29 cellular contexts compared by ENCODE assay signal in genomic region chr3:125271127-125271526, GRCh38.
"Had no signal": no experiment of that assay in that cellular context is flagged by ENCODE, and none has a peak within 500 bp of the region (broad histone marks: within the 10 kb centered on the region; RNA-seq: fewer than 3 reads in every experiment).

No MANE protein-coding gene starts in this region.

- H3K36me3 ChIP-seq: colonic mucosa, neural progenitor cell had no signal

- H3K9me3 Mint-ChIP-seq: activated naive CD8-positive, alpha-beta T cell treated with anti-CD3 and anti-CD28 coated beads for 36 hours; activated T-cell treated with anti-CD3 and anti-CD28 coated beads, Interleukin-2, amount 50 U/mL, for 24 hours; activated T-helper 17 cell treated with anti-CD3 and anti-CD28 coated beads, Interleukin-2, amount 50 U/mL, for 72 hours; effector memory CD8-positive, alpha-beta T cell; immature natural killer cell had no signal

- FAIRE-seq: bronchial epithelial cell had no signal

- ATAC-seq: activated CD4-positive, CD25-positive, alpha-beta regulatory T cell treated with anti-CD3 and anti-CD28 coated beads, Interleukin-2, amount 50 U/mL, for 24 hours; activated T-helper 17 cell treated with anti-CD3 and anti-CD28 coated beads, Interleukin-2, amount 50 U/mL, for 72 hours; effector memory CD8-positive, alpha-beta T cell; gastroesophageal sphincter; left lobe of liver; lower lobe of right lung; naive thymus-derived CD4-positive, alpha-beta T cell; stimulated activated naive B cell treated with anti-CD40 and anti-IgM and Interleukin-4, amounts not matched to agents 10 μg/mL and 1 μg/mL and 100 μg/mL, for 72 hours had no signal

- DNase-seq: activated naive CD4-positive, alpha-beta T cell treated with Interleukin-2 at 50 U/mL for 16 hours; activated naive CD8-positive, alpha-beta T cell treated with anti-CD3 and anti-CD28 coated beads for 36 hours; activated T-cell treated with anti-CD3 and anti-CD28 coated beads, Interleukin-2, amount 50 U/mL, for 24 hours; amniotic stem cell; colonic mucosa; dorsolateral prefrontal cortex; effector memory CD8-positive, alpha-beta T cell; esophagus squamous epithelium; head of caudate nucleus; hypothalamus; immature natural killer cell; lower lobe of right lung; naive thymus-derived CD4-positive, alpha-beta T cell; posterior cingulate gyrus; retina; sigmoid colon; stimulated activated CD4-positive, alpha-beta T cell treated with anti-CD3 and anti-CD28 coated beads, Interleukin-2, amount 100 ng/mL, for 48 hours; stimulated activated CD8-positive, alpha-beta memory T cell treated with anti-CD3 and anti-CD28 coated beads, Interleukin-4, amount 100 ng/mL, for 48 hours; stimulated activated naive B cell treated with anti-CD40 and anti-IgM and Interleukin-4, amounts not matched to agents 10 μg/mL and 1 μg/mL and 100 μg/mL, for 72 hours; T-helper 2 cell; testis had no signal

- H3K9ac ChIP-seq: neural progenitor cell had no signal

- H3K4me1 Mint-ChIP-seq: neural progenitor cell had no signal

- H2AFZ ChIP-seq: neural progenitor cell had no signal

- H3K27me3 Mint-ChIP-seq: activated naive CD8-positive, alpha-beta T cell treated with anti-CD3 and anti-CD28 coated beads for 36 hours; activated T-cell treated with anti-CD3 and anti-CD28 coated beads, Interleukin-2, amount 50 U/mL, for 24 hours; activated T-helper 17 cell treated with anti-CD3 and anti-CD28 coated beads, Interleukin-2, amount 50 U/mL, for 72 hours; effector memory CD8-positive, alpha-beta T cell; naive thymus-derived CD4-positive, alpha-beta T cell; stimulated activated naive B cell treated with anti-CD40 and anti-IgM and Interleukin-4, amounts not matched to agents 10 μg/mL and 1 μg/mL and 100 μg/mL, for 72 hours; type B pancreatic cell had no signal

- H3K4me3 Mint-ChIP-seq: activated naive CD8-positive, alpha-beta T cell treated with anti-CD3 and anti-CD28 coated beads for 36 hours; activated T-cell treated with anti-CD3 and anti-CD28 coated beads, Interleukin-2, amount 50 U/mL, for 24 hours; activated T-helper 17 cell treated with anti-CD3 and anti-CD28 coated beads, Interleukin-2, amount 50 U/mL, for 72 hours; effector memory CD8-positive, alpha-beta T cell; immature natural killer cell; naive thymus-derived CD4-positive, alpha-beta T cell; neural progenitor cell; stimulated activated naive B cell treated with anti-CD40 and anti-IgM and Interleukin-4, amounts not matched to agents 10 μg/mL and 1 μg/mL and 100 μg/mL, for 72 hours; type B pancreatic cell had no signal

- H3K9me3 ChIP-seq: colonic mucosa, esophagus squamous epithelium, gastroesophageal sphincter, lower lobe of right lung, sigmoid colon, testis, vagina had no signal

- H3K4me3 ChIP-seq: colonic mucosa, dorsolateral prefrontal cortex, esophagus squamous epithelium, gastroesophageal sphincter, lower lobe of right lung, neural progenitor cell, sigmoid colon, testis, vagina had no signal

- H3K4me2 ChIP-seq: neural progenitor cell had no signal

- H3K27me3 ChIP-seq: colonic mucosa, dorsolateral prefrontal cortex, esophagus squamous epithelium, gastroesophageal sphincter, neural progenitor cell, sigmoid colon, testis, vagina had no signal

- H3K27ac ChIP-seq: colonic mucosa, dorsolateral prefrontal cortex, esophagus squamous epithelium, gastroesophageal sphincter, lower lobe of right lung, sigmoid colon, testis, vagina had no signal

- H3K27ac Mint-ChIP-seq: activated naive CD8-positive, alpha-beta T cell treated with anti-CD3 and anti-CD28 coated beads for 36 hours; activated T-cell treated with anti-CD3 and anti-CD28 coated beads, Interleukin-2, amount 50 U/mL, for 24 hours; activated T-helper 17 cell treated with anti-CD3 and anti-CD28 coated beads, Interleukin-2, amount 50 U/mL, for 72 hours; neural progenitor cell; stimulated activated naive B cell treated with anti-CD40 and anti-IgM and Interleukin-4, amounts not matched to agents 10 μg/mL and 1 μg/mL and 100 μg/mL, for 72 hours; type B pancreatic cell had no signal

- H3K4me1 ChIP-seq: colonic mucosa, esophagus squamous epithelium, gastroesophageal sphincter, lower lobe of right lung, sigmoid colon, testis, vagina had no signal
